In the genomic region with DNA sequence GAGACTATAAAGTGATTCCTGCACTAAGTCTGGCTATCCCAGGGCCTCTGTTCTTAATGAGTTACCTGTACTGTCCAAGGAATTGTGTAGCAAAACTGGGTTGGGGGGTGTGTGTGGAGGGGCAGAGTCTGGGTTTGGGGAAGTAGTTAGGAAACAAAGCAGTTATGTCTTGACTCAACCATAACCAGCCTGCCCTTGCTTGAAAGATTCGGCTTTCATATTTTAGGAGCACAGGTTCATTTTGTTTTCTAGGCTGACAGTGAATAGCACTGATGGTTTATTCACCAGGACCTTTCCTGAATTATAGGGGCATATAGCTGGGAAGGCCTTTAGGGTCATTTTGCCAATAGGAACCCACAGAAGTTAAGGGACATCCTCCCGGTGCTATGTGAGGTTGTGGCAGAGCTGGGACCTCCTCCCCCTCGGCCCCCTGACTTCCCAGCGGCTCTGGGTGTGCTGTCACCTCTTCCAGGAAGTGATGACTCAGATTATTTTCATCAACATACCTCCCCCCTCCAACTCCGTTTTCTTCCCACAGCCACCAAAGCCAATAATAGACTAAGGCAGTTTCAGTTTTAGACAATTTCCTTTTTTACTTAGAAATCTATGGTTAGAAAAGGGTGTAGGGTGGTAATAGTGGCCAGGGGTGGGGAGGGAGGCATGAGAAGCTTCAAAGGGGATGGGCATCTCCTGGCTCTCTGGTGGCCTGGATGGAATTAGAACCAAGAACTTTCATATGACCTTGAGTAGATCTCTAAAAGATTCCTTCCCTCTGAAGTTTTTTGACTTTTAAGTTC, we compare ENCODE assay signal across 8 cellular contexts.
A peak's percentile ranks its signal among the peaks of the same experiment; 100 is the strongest.
DNase-seq lines count a peak whose midpoint lies in the region; ATAC-seq and FAIRE-seq lines count a peak whose summit lies in the region.

No MANE protein-coding gene starts in this region.

- peak; percentile 20 for DNase-seq in GM19239 (ENCODE audit: insufficient read length, low spot score)
- peak; percentile 9 to 29 (median 10) for DNase-seq in activated CD4-positive, CD25-positive, alpha-beta regulatory T cell (lab: John Stamatoyannopoulos, UW)
- DNase-seq in central memory CD8-positive, alpha-beta T cell (ENCODE audit: low spot score in 2 of 2): peak in 1 of 2 donors; percentile 57
- DNase-seq in stimulated activated naive CD8-positive, alpha-beta T cell treated with anti-CD3 and anti-CD28 coated beads, Interleukin-15, Interleukin-2, amounts not matched to agents 100 U/mL and 50 U/mL, for 24 hours: peak; percentile 68
- DNase-seq in NCI-H69 (lab: John Stamatoyannopoulos, UW): no peak
- no peak for DNase-seq in D341Med (ENCODE audit: low spot score)

- peaks cover 18 to 20% of the 10 kb centered on the region in 2 donors for H3K4me1 ChIP-seq in muscle layer of duodenum (ENCODE audit: control insufficient read depth in 1 of 2, insufficient read depth in 2 of 2, low read length in 2 of 2)

- H3K27ac ChIP-seq in muscle layer of duodenum (ENCODE audit: low read length): peak overlapping the region; percentile 81

- H3K36me3 ChIP-seq in muscle layer of duodenum (ENCODE audit: control insufficient read depth in 1 of 2, insufficient read depth in 2 of 2, low read length in 2 of 2): no peaks in the 10 kb centered on the region

- no peak overlapping the region for H3K4me3 ChIP-seq in muscle layer of duodenum (ENCODE audit: low read depth in 1 of 2, low read length in 2 of 2)

- no peaks in the 10 kb centered on the region for H3K9me3 ChIP-seq in muscle layer of duodenum (ENCODE audit: control insufficient read depth in 1 of 2, low read length in 2 of 2)

- H3K9me3 Mint-ChIP-seq in central memory CD8-positive, alpha-beta T cell: no peaks in the 10 kb centered on the region

- H3K27me3 Mint-ChIP-seq in central memory CD8-positive, alpha-beta T cell: no peaks in the 10 kb centered on the region

- peak; percentile 57 for ATAC-seq in HG03442 (IDR thresholded peaks at IDR 0.05; ENCODE audit: unreplicated experiment)
- ATAC-seq in central memory CD8-positive, alpha-beta T cell (replicated peaks; ENCODE audit: extremely low read depth, poor library complexity, severe bottlenecking): peak; percentile 67
- ATAC-seq in stimulated activated naive CD8-positive, alpha-beta T cell treated with anti-CD3 and anti-CD28 coated beads, Interleukin-15, Interleukin-2, amounts not matched to agents 100 U/mL and 50 U/mL, for 24 hours: peak; percentile 78

- H3K4me1 Mint-ChIP-seq in central memory CD8-positive, alpha-beta T cell: peaks cover 80% of the 10 kb centered on the region

- no peaks in the 10 kb centered on the region for H3K27me3 ChIP-seq in muscle layer of duodenum (ENCODE audit: low read depth, low read length)

- H3K27ac Mint-ChIP-seq in central memory CD8-positive, alpha-beta T cell (ENCODE audit: low read depth): peak overlapping the region; percentile 86

- peak overlapping the region; percentile 10 for H3K4me3 Mint-ChIP-seq in central memory CD8-positive, alpha-beta T cell

- FAIRE-seq in GM19239 (lab: Jason Lieb, UNC): peak; percentile 94

- H3K36me3 Mint-ChIP-seq in central memory CD8-positive, alpha-beta T cell (ENCODE audit: insufficient read depth): no peaks in the 10 kb centered on the region

Comparison
In these comparisons a context has a peak if more than half of its experiments do, and no peak if none do; other contexts are left out.
1. DNase-seq: peak in GM19239 (single experiment), activated CD4-positive, CD25-positive, alpha-beta regulatory T cell (4 of 4) and stimulated activated naive CD8-positive, alpha-beta T cell treated with anti-CD3 and anti-CD28 coated beads, Interleukin-15, Interleukin-2, amounts not matched to agents 100 U/mL and 50 U/mL, for 24 hours (single experiment); none in NCI-H69 (single experiment) and D341Med (single experiment).
2. Peak in every context shown above with its lines, with median percentiles within 50 percentile points of each other: ATAC-seq.